In genomic region chr7:2529161-2530075, GRCh38 we compare ENCODE assay signal across 10 cellular contexts. TPM values are rescaled to one million over a fixed set of nuclear protein-coding genes. Genes with fewer than 3 reads are reported as not detected.
DNase-seq lines count a peak whose midpoint lies in the region; ATAC-seq and TF ChIP-seq lines count a peak whose summit lies in the region.
"Had no signal": no experiment of that assay in that cellular context is flagged by ENCODE, and none has a peak within 500 bp of the region (broad histone marks: within the 10 kb centered on the region; RNA-seq: fewer than 3 reads in every experiment).

No MANE protein-coding gene starts in this region.

- H3K36me3 Mint-ChIP-seq in central memory CD8-positive, alpha-beta T cell (ENCODE audit: insufficient read depth), result peaks cover 12% of the 10 kb centered on the region

- no peak for TF ChIP-seq CTCF in GM13977 (IDR thresholded peaks at IDR 0.05; ENCODE audit: extremely low read depth, insufficient read depth, missing control alignments)

- H3K27ac ChIP-seq in mesodermal cell (ENCODE audit: low read depth, low read length, severe bottlenecking) (peak overlapping the region; percentile 23), aorta (ENCODE audit: low read depth in 1 of 2, low read length in 2 of 2) (no peak overlapping the region)

- ATAC-seq in HG03196 (IDR thresholded peaks at IDR 0.05; ENCODE audit: unreplicated experiment), result peak; percentile 41
- ATAC-seq in central memory CD8-positive, alpha-beta T cell (replicated peaks; ENCODE audit: extremely low read depth, poor library complexity, severe bottlenecking), result peak; percentile 47
- ATAC-seq in aorta (ENCODE audit: low FRiP score), result peak; percentile 16
- ATAC-seq in HG02870 (IDR thresholded peaks at IDR 0.05; ENCODE audit: unreplicated experiment), result no peak

- H3K4me1 ChIP-seq in mesodermal cell (ENCODE audit: control insufficient read depth, insufficient read depth, low read length, poor library complexity, severe bottlenecking) (peaks cover 39% of the 10 kb centered on the region), aorta (ENCODE audit: control insufficient read depth in 1 of 2, insufficient read depth in 2 of 2, low read length in 2 of 2) (no peaks in the 10 kb centered on the region)

- H3K9me3 ChIP-seq in mesodermal cell (ENCODE audit: control insufficient read depth, low read length) (no peaks in the 10 kb centered on the region), aorta (ENCODE audit: control insufficient read depth, low read length) (no peaks in the 10 kb centered on the region)

- H3K36me3 ChIP-seq in mesodermal cell (ENCODE audit: control insufficient read depth, insufficient read depth, low read length) (peaks cover 31% of the 10 kb centered on the region), aorta (ENCODE audit: control insufficient read depth in 1 of 2, insufficient read depth in 2 of 2, low read length in 1 of 2) (no peaks in the 10 kb centered on the region)

- in situ Hi-C loops in GM13977 (cut with MboI; ENCODE audit: low pct_unique_long_range_greater_than_20kb, low sequenced_read_pairs, unreplicated experiment), result no loop called here

- no peaks in the 10 kb centered on the region for H3K9me3 Mint-ChIP-seq in central memory CD8-positive, alpha-beta T cell

- H3K27me3 Mint-ChIP-seq in central memory CD8-positive, alpha-beta T cell, result no peaks in the 10 kb centered on the region

- H3K4me1 Mint-ChIP-seq in central memory CD8-positive, alpha-beta T cell, result peaks cover 42% of the 10 kb centered on the region

- peak overlapping the region; percentile 81 for H3K4me3 Mint-ChIP-seq in central memory CD8-positive, alpha-beta T cell

- no peaks in the 10 kb centered on the region for H3K27me3 ChIP-seq in aorta (ENCODE audit: control insufficient read depth in 1 of 2, insufficient read depth in 2 of 2, low read length in 1 of 2)

- 87 to 94% methylated on average over 25 to 26 of the region's 30 CpGs for whole genome bisulfite sequencing in mesodermal cell (ENCODE audit: insufficient coverage in 2 of 2), 2 experiments
- WGBS in aorta, 2 donors, result 51 to 55% methylated on average over 28 to 30 of the region's 30 CpGs

- intact Hi-C loops in aorta (cut with DNase I), result no loop called here

- DNase-seq in GM13977 (ENCODE audit: low spot score) (peak; percentile 81), T-helper 9 cell (peak; percentile 59), aorta (peak in 1 of 2 donors; percentile 93), OCI-M2 (lab: John Stamatoyannopoulos, UW; ENCODE audit: unreplicated experiment) (no peak)
- DNase-seq in central memory CD8-positive, alpha-beta T cell (ENCODE audit: low spot score in 2 of 2), result no peak

- H3K4me3 ChIP-seq in mesodermal cell (ENCODE audit: extremely low read depth, insufficient read depth, low read length, poor library complexity, severe bottlenecking) (no peak overlapping the region), aorta (ENCODE audit: low read length in 2 of 2) (no peak overlapping the region)

- H3K27ac Mint-ChIP-seq in central memory CD8-positive, alpha-beta T cell (ENCODE audit: low read depth), result peak overlapping the region; percentile 94

RNA-seq across cellular contexts. Expression of gene LFNG, which starts 9.8 kb away (rescaled TPM):
- polyA plus RNA-seq in mesodermal cell (2013, experiment 1 of 2), result 20.5 TPM
- 13.8 TPM for polyA plus RNA-seq in mesodermal cell (2013, experiment 2 of 2)
- 10 to 100 TPM; 14.0 to 30.6 TPM for total RNA-seq in aorta
- polyA plus RNA-seq in aorta, result 1 to 10 TPM; 2.3 to 5.8 TPM

RNA-seq across cellular contexts. Expression of gene BRAT1, which starts 25.9 kb away (rescaled TPM):
- polyA plus RNA-seq in mesodermal cell (2013, experiment 1 of 2), result 30.2 TPM
- polyA plus RNA-seq in mesodermal cell (2013, experiment 2 of 2), result 23.1 TPM
- total RNA-seq in aorta, result 10 to 100 TPM; 14.8 to 24.3 TPM
- 10 to 100 TPM; 11.8 to 63.9 TPM for polyA plus RNA-seq in aorta

RNA-seq across cellular contexts. Expression of gene IQCE, which starts 29.4 kb away (rescaled TPM):
- 9.3 TPM for polyA plus RNA-seq in mesodermal cell (2013, experiment 1 of 2)
- 9.6 TPM for polyA plus RNA-seq in mesodermal cell (2013, experiment 2 of 2)
- total RNA-seq in aorta, result 10 to 100 TPM; 12.0 to 18.2 TPM
- 10 to 100 TPM in 1 of 2 donors, 1 to 10 TPM in 1; 6.1 to 10.5 TPM for polyA plus RNA-seq in aorta

RNA-seq across cellular contexts. Expression of gene GRIFIN, which starts 53.2 kb away (rescaled TPM):
- not detected for polyA plus RNA-seq in mesodermal cell (2013, experiment 1 of 2)
- not detected for polyA plus RNA-seq in mesodermal cell (2013, experiment 2 of 2)
- not detected for total RNA-seq in aorta
- polyA plus RNA-seq in aorta, result not detected
- total RNA-seq: lung microvascular endothelial cell, NCI-H460 had no signal

Comparison
In these comparisons a context has a peak if more than half of its experiments do, and no peak if none do; other contexts are left out.
1. DNase-seq: peak in GM13977 (single experiment) and T-helper 9 cell (single experiment); none in central memory CD8-positive, alpha-beta T cell (0 of 2) and OCI-M2 (single experiment).